In the genomic region with DNA sequence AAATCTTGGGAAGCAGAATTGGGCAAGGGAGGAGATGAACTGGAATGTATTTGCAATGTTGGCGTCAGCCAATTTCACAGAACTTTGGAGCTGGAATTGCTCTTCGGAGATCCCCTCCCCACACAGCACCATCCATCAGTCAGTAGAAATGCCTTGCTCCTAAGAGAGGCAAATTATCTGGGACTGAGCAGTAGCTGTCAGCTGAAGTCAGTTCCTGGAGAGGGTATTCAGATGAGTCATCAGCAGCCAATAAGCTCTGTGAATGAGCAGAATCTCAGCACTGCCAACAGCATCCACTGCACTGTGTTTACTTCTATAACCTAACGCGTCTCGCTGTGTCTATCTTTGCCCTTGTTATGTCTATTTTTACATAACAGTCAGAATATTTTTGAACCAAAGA, we compare ENCODE assay signal across 11 cellular contexts.
A peak's percentile ranks its signal among the peaks of the same experiment; 100 is the strongest.
DNase-seq lines count a peak whose midpoint lies in the region; ATAC-seq and TF ChIP-seq lines count a peak whose summit lies in the region.
"Had no signal": no experiment of that assay in that cellular context is flagged by ENCODE, and none has a peak within 500 bp of the region (broad histone marks: within the 10 kb centered on the region; RNA-seq: fewer than 3 reads in every experiment).

No MANE protein-coding gene starts in this region.

- no peak overlapping the region for H3K4me3 Mint-ChIP-seq in activated T-helper 1 cell treated with anti-CD3 and anti-CD28 coated beads, Interleukin-12 subunit alpha, Interleukin-12 subunit beta, Interleukin-2, Interleukin-4 antibody, amounts not matched to agents 30 ng/mL and 10 ng/mL and 1 ng/mL, durations not matched to agents 14 hours and 24 hours and 36 hours
- no peak overlapping the region for H3K4me3 Mint-ChIP-seq in T-helper 17 cell

- H3K36me3 ChIP-seq in right atrium auricular region (no peaks in the 10 kb centered on the region), prostate gland (no peaks in the 10 kb centered on the region)
- H3K36me3 ChIP-seq: ascending aorta had no signal

- intact Hi-C loops in left cardiac atrium (cut with DNase I) (no loop called here), prostate gland (cut with DNase I) (no loop called here)
- intact Hi-C loops in activated T-helper 1 cell treated with anti-CD3 and anti-CD28 coated beads, Interleukin-12 subunit alpha, Interleukin-12 subunit beta, Interleukin-2, Interleukin-4 antibody, amounts not matched to agents 30 ng/mL and 10 ng/mL and 1 ng/mL, durations not matched to agents 14 hours and 24 hours and 36 hours (cut with micrococcal nuclease): no loop called here

- H3K36me3 Mint-ChIP-seq in activated T-helper 1 cell treated with anti-CD3 and anti-CD28 coated beads, Interleukin-12 subunit alpha, Interleukin-12 subunit beta, Interleukin-2, Interleukin-4 antibody, amounts not matched to agents 30 ng/mL and 10 ng/mL and 1 ng/mL, durations not matched to agents 14 hours and 24 hours and 36 hours (ENCODE audit: low read depth): no peaks in the 10 kb centered on the region
- no peaks in the 10 kb centered on the region for H3K36me3 Mint-ChIP-seq in T-helper 17 cell (ENCODE audit: low read depth)

- H3K27me3 Mint-ChIP-seq in activated T-helper 1 cell treated with anti-CD3 and anti-CD28 coated beads, Interleukin-12 subunit alpha, Interleukin-12 subunit beta, Interleukin-2, Interleukin-4 antibody, amounts not matched to agents 30 ng/mL and 10 ng/mL and 1 ng/mL, durations not matched to agents 14 hours and 24 hours and 36 hours (ENCODE audit: insufficient read depth): no peaks in the 10 kb centered on the region
- H3K27me3 Mint-ChIP-seq in T-helper 17 cell: no peaks in the 10 kb centered on the region

- no peaks in the 10 kb centered on the region for H3K27me3 ChIP-seq in right atrium auricular region
- H3K27me3 ChIP-seq in prostate gland (replicated peaks; ENCODE audit: insufficient read depth): no peaks in the 10 kb centered on the region
- H3K27me3 ChIP-seq: ascending aorta had no signal

- H3K4me1 ChIP-seq in right atrium auricular region: no peaks in the 10 kb centered on the region
- no peaks in the 10 kb centered on the region for H3K4me1 ChIP-seq in prostate gland (replicated peaks)
- H3K4me1 ChIP-seq: ascending aorta, parathyroid adenoma had no signal

- TF ChIP-seq CTCF in right atrium auricular region (IDR thresholded peaks at IDR 0.05): no peak
- no peak for TF ChIP-seq CTCF in prostate gland (IDR thresholded peaks at IDR 0.05)

- H3K27ac Mint-ChIP-seq in activated T-helper 1 cell treated with anti-CD3 and anti-CD28 coated beads, Interleukin-12 subunit alpha, Interleukin-12 subunit beta, Interleukin-2, Interleukin-4 antibody, amounts not matched to agents 30 ng/mL and 10 ng/mL and 1 ng/mL, durations not matched to agents 14 hours and 24 hours and 36 hours: no peak overlapping the region
- H3K27ac Mint-ChIP-seq in T-helper 17 cell: no peak overlapping the region

- H3K9me3 Mint-ChIP-seq in activated T-helper 1 cell treated with anti-CD3 and anti-CD28 coated beads, Interleukin-12 subunit alpha, Interleukin-12 subunit beta, Interleukin-2, Interleukin-4 antibody, amounts not matched to agents 30 ng/mL and 10 ng/mL and 1 ng/mL, durations not matched to agents 14 hours and 24 hours and 36 hours: peaks cover 3% of the 10 kb centered on the region

- TF ChIP-seq POLR2A in prostate gland (IDR thresholded peaks at IDR 0.05): no peak

- H3K27ac ChIP-seq in right atrium auricular region (no peak overlapping the region), prostate gland (no peak overlapping the region)
- H3K27ac ChIP-seq: ascending aorta, parathyroid adenoma had no signal

- 77% methylated on average over 5 of the region's 5 CpGs for WGBS in prostate gland

- no peaks in the 10 kb centered on the region for H3K4me1 Mint-ChIP-seq in activated T-helper 1 cell treated with anti-CD3 and anti-CD28 coated beads, Interleukin-12 subunit alpha, Interleukin-12 subunit beta, Interleukin-2, Interleukin-4 antibody, amounts not matched to agents 30 ng/mL and 10 ng/mL and 1 ng/mL, durations not matched to agents 14 hours and 24 hours and 36 hours (ENCODE audit: low read depth)
- H3K4me1 Mint-ChIP-seq in T-helper 17 cell: no peaks in the 10 kb centered on the region

- ATAC-seq in left cardiac atrium (peak; percentile 30 to 93), T-helper 17 cell (no peak)

- DNase-seq in left cardiac atrium (no peak), right atrium auricular region (ENCODE audit: low spot score) (no peak), SK-N-DZ (ENCODE audit: low spot score) (peak; percentile 19), iPS-NIHi11 (ENCODE audit: low spot score) (peak; percentile 43), NCI-H2081 treated with DMSO at 0.1 percent for 48 hours (lab: John Stamatoyannopoulos, UW) (no peak), prostate gland (ENCODE audit: low spot score) (no peak), T-helper 17 cell (no peak)
- DNase-seq in activated T-helper 1 cell treated with anti-CD3 and anti-CD28 coated beads, Interleukin-12 subunit alpha, Interleukin-12 subunit beta, Interleukin-2, Interleukin-4 antibody, amounts not matched to agents 30 ng/mL and 10 ng/mL and 1 ng/mL, durations not matched to agents 14 hours and 24 hours and 36 hours (ENCODE audit: low spot score): no peak
- DNase-seq: activated CD8-positive, alpha-beta memory T cell treated with anti-CD3 and anti-CD28 coated beads, Interleukin-2, amount 50 U/mL, for 48 hours had no signal

- no peak overlapping the region for H3K4me3 ChIP-seq in right atrium auricular region
- no peak overlapping the region for H3K4me3 ChIP-seq in prostate gland
- H3K4me3 ChIP-seq: ascending aorta had no signal

- H3K9me3 ChIP-seq in right atrium auricular region: no peaks in the 10 kb centered on the region
- H3K9me3 ChIP-seq in prostate gland: no peaks in the 10 kb centered on the region
- H3K9me3 ChIP-seq in T-helper 17 cell (ENCODE audit: control insufficient read depth, low read length, poor library complexity, severe bottlenecking): no peaks in the 10 kb centered on the region
- H3K9me3 ChIP-seq: ascending aorta had no signal

Comparison
In these comparisons a context has a peak if more than half of its experiments do, and no peak if none do; other contexts are left out.
1. DNase-seq: peak in SK-N-DZ (single experiment) and iPS-NIHi11 (single experiment); none in left cardiac atrium (single experiment), right atrium auricular region (single experiment), activated T-helper 1 cell treated with anti-CD3 and anti-CD28 coated beads, Interleukin-12 subunit alpha, Interleukin-12 subunit beta, Interleukin-2, Interleukin-4 antibody, amounts not matched to agents 30 ng/mL and 10 ng/mL and 1 ng/mL, durations not matched to agents 14 hours and 24 hours and 36 hours (single experiment), NCI-H2081 treated with DMSO at 0.1 percent for 48 hours (single experiment), prostate gland (single experiment) and T-helper 17 cell (0 of 3).